ENCODE assay signal across 8 cellular contexts in genomic region chr15:82108489-82109078, GRCh38.
DNase-seq lines count a peak whose midpoint lies in the region; ATAC-seq and TF ChIP-seq lines count a peak whose summit lies in the region.

No MANE protein-coding gene starts in this region.

- no peaks in the 10 kb centered on the region for H3K36me3 ChIP-seq in cardiac muscle cell

- no peak overlapping the region for H3K27ac ChIP-seq in CD4-positive, alpha-beta T cell (ENCODE audit: low read depth, low read length)
- no peak overlapping the region for H3K27ac ChIP-seq in cardiac muscle cell

- peaks cover 5% of the 10 kb centered on the region for H3K4me1 Mint-ChIP-seq in CD4-positive, alpha-beta T cell (ENCODE audit: low read depth)

- H3K36me3 Mint-ChIP-seq in CD4-positive, alpha-beta T cell (ENCODE audit: low read depth): no peaks in the 10 kb centered on the region

- H3K9me3 ChIP-seq in CD4-positive, alpha-beta T cell (ENCODE audit: control insufficient read depth, low read length): no peaks in the 10 kb centered on the region
- no peaks in the 10 kb centered on the region for H3K9me3 ChIP-seq in cardiac muscle cell (ENCODE audit: low read depth)

- peak; percentile 46 to 74 (median 58) for DNase-seq in CD4-positive, alpha-beta T cell
- peak; percentile 67 for DNase-seq in HPDE6-E6E7 (ENCODE audit: extremely low spot score)
- peak; percentile 45 for DNase-seq in activated gamma-delta T cell treated with anti-CD3 and anti-CD28 coated beads, Interleukin-2, amount 50 U/mL, for 16 hours (ENCODE audit: low read depth)
- peak; percentile 61 to 63 for DNase-seq in cardiac muscle cell (ENCODE audit: low read depth in 1 of 2, low spot score in 1 of 2)
- DNase-seq in stimulated activated CD4-positive, alpha-beta T cell treated with anti-CD3 and anti-CD28 coated beads, Interleukin-12 subunit alpha, Interleukin-12 subunit beta, amount 100 ng/mL, for 4 hours: peak; percentile 70
- no peak for DNase-seq in putamen (ENCODE audit: low spot score)

- intact Hi-C loops in CD4-positive, alpha-beta T cell (cut with DNase I, micrococcal nuclease): no loop called here

- CTCF ChIA-PET in CD4-positive, alpha-beta T cell (lab: Charles Lee): interaction anchor here (1.0 kb wide), 1 partner anchor 11 kb away, joined by 6 read pairs; no protein-coding TSS in a partner anchor

- H3K4me3 ChIP-seq in cardiac muscle cell: no peak overlapping the region

- no peaks in the 10 kb centered on the region for H3K9me3 Mint-ChIP-seq in CD4-positive, alpha-beta T cell

- no peak overlapping the region for H3K4me3 Mint-ChIP-seq in CD4-positive, alpha-beta T cell

- peak; percentile 68 for TF ChIP-seq CTCF in CD4-positive, alpha-beta T cell (IDR thresholded peaks at IDR 0.05)
- TF ChIP-seq CTCF in cardiac muscle cell (IDR thresholded peaks at IDR 0.05; ENCODE audit: low read depth, low read length): peak; percentile 93

- no peak overlapping the region for H3K27ac Mint-ChIP-seq in CD4-positive, alpha-beta T cell

- ATAC-seq in CD4-positive, alpha-beta T cell (ENCODE audit: poor library complexity): peak; percentile 99
- ATAC-seq in GM19455 (IDR thresholded peaks at IDR 0.05; ENCODE audit: unreplicated experiment) (peak; percentile 78), SK-N-SH treated with all-trans-retinoic acid at 6 μM for 48 hours (peak; percentile 87)

- H3K4me1 ChIP-seq in cardiac muscle cell (ENCODE audit: low read depth): no peaks in the 10 kb centered on the region

- no peaks in the 10 kb centered on the region for H3K27me3 ChIP-seq in CD4-positive, alpha-beta T cell (ENCODE audit: control insufficient read depth, insufficient read depth, low read length)
- no peaks in the 10 kb centered on the region for H3K27me3 ChIP-seq in cardiac muscle cell

- no peaks in the 10 kb centered on the region for H3K27me3 Mint-ChIP-seq in CD4-positive, alpha-beta T cell

- POLR2A ChIA-PET in CD4-positive, alpha-beta T cell (lab: Charles Lee): no interaction called here

TF ChIP-seq in SK-N-SH treated with all-trans-retinoic acid at 6 μM for 48 hours, 23 proteins besides CTCF, POLR2A, EP300 and RAD21:
- TF ChIP-seq RARB (CRISPR knock-in tag; IDR thresholded peaks at IDR 0.05) (no peak), ZC3H10 (CRISPR knock-in tag; IDR thresholded peaks at IDR 0.05) (no peak), TOX (CRISPR knock-in tag; IDR thresholded peaks at IDR 0.05; ENCODE audit: borderline replicate concordance) (no peak), PPARA (CRISPR knock-in tag; IDR thresholded peaks at IDR 0.05; ENCODE audit: borderline replicate concordance) (no peak), ZFP30 (CRISPR knock-in tag; IDR thresholded peaks at IDR 0.05) (no peak)
TF ChIP-seq in SK-N-SH treated with all-trans-retinoic acid at 6 μM for 48 hours: peak in this region for 0.
